1 cellular context compared by ENCODE assay signal in genomic region chr11:14520086-14520901, GRCh38.
TF ChIP-seq lines count a peak whose summit lies in the region.

Gene PSMA1, minus strand, starts transcription at chr11:14520386. Its CDS starts 87 bp downstream, at chr11:14520299.

TF ChIP-seq in K562, 482 proteins besides CTCF, POLR2A, EP300 and RAD21 (continued from another document and continues in another):
- TF ChIP-seq ZNF175 (CRISPR knock-in tag; IDR thresholded peaks at IDR 0.05; ENCODE audit: low read depth) (no peak), HDAC3 (IDR thresholded peaks at IDR 0.05; ENCODE audit: borderline replicate concordance, partially characterized antibody) (peak; percentile 26), TAF15 (IDR thresholded peaks at IDR 0.05; ENCODE audit: low read depth, low read length) (no peak), MEIS2 (IDR thresholded peaks at IDR 0.05; ENCODE audit: partially characterized antibody) (no peak), ZNF76 (CRISPR knock-in tag; IDR thresholded peaks at IDR 0.05; ENCODE audit: borderline replicate concordance) (no peak), CHAMP1 (IDR thresholded peaks at IDR 0.05) (no peak), TRIM28 (IDR thresholded peaks at IDR 0.05) (no peak; the same call in 1 of the 2 replicates), JUND (IDR thresholded peaks at IDR 0.05; ENCODE audit: borderline replicate concordance, low read depth, low read length) (no peak; the same call in none of the 2 replicates), JUND (tag; IDR thresholded peaks at IDR 0.05; ENCODE audit: borderline replicate concordance, low read depth, low read length) (peak; percentile 45; the same call in 2 of the 3 replicates), SREBF1 (IDR thresholded peaks at IDR 0.05; ENCODE audit: borderline replicate concordance, low read depth, low read length) (peak; percentile 58; the same call in 1 of the 2 replicates), ZNF384 (IDR thresholded peaks at IDR 0.05; ENCODE audit: low read depth, low read length) (no peak), POU5F1 (IDR thresholded peaks at IDR 0.05; ENCODE audit: borderline replicate concordance, low read depth, low read length, partially characterized antibody) (no peak), SIRT6 (IDR thresholded peaks at IDR 0.05; ENCODE audit: low read depth, low read length) (no peak), FOXM1 (IDR thresholded peaks at IDR 0.05; ENCODE audit: low read depth) (peak; percentile 83), FOXM1 (CRISPR knock-in tag; IDR thresholded peaks at IDR 0.05; ENCODE audit: low read depth) (no peak), ARID3B (CRISPR knock-in tag; IDR thresholded peaks at IDR 0.05; ENCODE audit: borderline replicate concordance) (no peak), ATF2 (CRISPR knock-in tag; IDR thresholded peaks at IDR 0.05) (no peak), CXXC5 (CRISPR knock-in tag; IDR thresholded peaks at IDR 0.05) (peak; percentile 92), E4F1 (CRISPR knock-in tag; IDR thresholded peaks at IDR 0.05; ENCODE audit: borderline replicate concordance) (no peak), SIN3A (IDR thresholded peaks at IDR 0.05; ENCODE audit: borderline replicate concordance in 2 of 2, control insufficient read depth in 1 of 2, low read depth in 2 of 2, low read length in 2 of 2) (peak; percentile 65 to 89; a peak in 2 of 4 replicates), ZNF445 (CRISPR knock-in tag; IDR thresholded peaks at IDR 0.05; ENCODE audit: low read depth) (no peak), GABPB2 (CRISPR knock-in tag; conservative IDR thresholded peaks at IDR 0.05) (no peak), NR2C2 (CRISPR knock-in tag; IDR thresholded peaks at IDR 0.05) (peak; percentile 44; the same call in 1 of the 2 replicates), NR2C2 (tag; IDR thresholded peaks at IDR 0.05) (peak; percentile 92), ZNF785 (CRISPR knock-in tag; IDR thresholded peaks at IDR 0.05) (no peak), FOXP1 (CRISPR knock-in tag; IDR thresholded peaks at IDR 0.05) (peak; percentile 89), ZNF197 (CRISPR knock-in tag; IDR thresholded peaks at IDR 0.05; ENCODE audit: low read depth) (0 out of 2 replicates have a peak, but pooled peaks have one; percentile 71), CHD4 (IDR thresholded peaks at IDR 0.05; ENCODE audit: insufficient read depth, insufficient replicate concordance, low read depth, low read length, poor library complexity, severe bottlenecking) (no peak), TCFL5 (CRISPR knock-in tag; conservative IDR thresholded peaks at IDR 0.05) (no peak), ZNF699 (CRISPR knock-in tag; IDR thresholded peaks at IDR 0.05; ENCODE audit: insufficient replicate concordance) (no peak), BACH1 (tag; IDR thresholded peaks at IDR 0.05) (no peak), ZNF134 (CRISPR knock-in tag; conservative IDR thresholded peaks at IDR 0.05) (no peak), TSHZ1 (CRISPR knock-in tag; IDR thresholded peaks at IDR 0.05) (no peak), CREB3 (tag; conservative IDR thresholded peaks at IDR 0.05; ENCODE audit: low read depth) (0 out of 2 replicates have a peak, but pooled peaks have one; percentile 33), DDX20 (tag; IDR thresholded peaks at IDR 0.05; ENCODE audit: low read depth) (no peak), SOX6 (IDR thresholded peaks at IDR 0.05) (peak; percentile 52; the same call in 1 of the 2 replicates), POLR2H (tag; IDR thresholded peaks at IDR 0.05; ENCODE audit: low read depth) (peak; percentile 85), ZNF561 (CRISPR knock-in tag; conservative IDR thresholded peaks at IDR 0.05) (no peak), ETS2 (tag; IDR thresholded peaks at IDR 0.05; ENCODE audit: borderline replicate concordance, poor library complexity, severe bottlenecking) (peak; percentile 62), POLR3A (IDR thresholded peaks at IDR 0.05; ENCODE audit: borderline replicate concordance, extremely low read depth, insufficient read depth, insufficient read length) (no peak), ZBTB33 (CRISPR knock-in tag; IDR thresholded peaks at IDR 0.05) (no peak), RUNX1 (IDR thresholded peaks at IDR 0.05; ENCODE audit: low read depth) (0 out of 2 replicates have a peak, but pooled peaks have one; percentile 27), ZNF253 (CRISPR knock-in tag; conservative IDR thresholded peaks at IDR 0.05) (no peak), ZNF282 (CRISPR knock-in tag; IDR thresholded peaks at IDR 0.05) (no peak), ZNF740 (CRISPR knock-in tag; IDR thresholded peaks at IDR 0.05) (no peak), ZNF740 (tag; IDR thresholded peaks at IDR 0.05) (no peak), SMARCB1 (IDR thresholded peaks at IDR 0.05; ENCODE audit: insufficient read length, low read depth) (no peak), CEBPG (CRISPR knock-in tag; IDR thresholded peaks at IDR 0.05) (peak; percentile 93), CEBPG (tag; conservative IDR thresholded peaks at IDR 0.05 in 1 of 2, IDR thresholded peaks at IDR 0.05 in 1 of 2) (peak; percentile 81 to 93), ZNF274 (IDR thresholded peaks at IDR 0.05; ENCODE audit: borderline replicate concordance, low read depth, low read length) (no peak)
